ENCODE assay signal across 9 cellular contexts in genomic region chr2:16055848-16056580, GRCh38.
DNase-seq lines count a peak whose midpoint lies in the region; ATAC-seq and FAIRE-seq lines count a peak whose summit lies in the region.
"Had no signal": no experiment of that assay in that cellular context is flagged by ENCODE, and none has a peak within 500 bp of the region (broad histone marks: within the 10 kb centered on the region; RNA-seq: fewer than 3 reads in every experiment).

No MANE protein-coding gene starts in this region.

- H3K4me3 Mint-ChIP-seq in activated T-cell treated with anti-CD3 and anti-CD28 coated beads, Interleukin-2, amount 50 U/mL, for 72 hours = no peak overlapping the region
- no peak overlapping the region for H3K4me3 Mint-ChIP-seq in activated naive CD8-positive, alpha-beta T cell treated with anti-CD3 and anti-CD28 coated beads, Interleukin-2, amount 50 U/mL, for 24 hours

- no peaks in the 10 kb centered on the region for H3K36me3 Mint-ChIP-seq in activated T-cell treated with anti-CD3 and anti-CD28 coated beads, Interleukin-2, amount 50 U/mL, for 72 hours (ENCODE audit: insufficient read depth in 2 of 2)
- no peaks in the 10 kb centered on the region for H3K36me3 Mint-ChIP-seq in activated naive CD8-positive, alpha-beta T cell treated with anti-CD3 and anti-CD28 coated beads, Interleukin-2, amount 50 U/mL, for 24 hours (ENCODE audit: low read depth)

- peak; percentile 91 for ATAC-seq in GM19438 (IDR thresholded peaks at IDR 0.05; ENCODE audit: low read depth, unreplicated experiment)
- peak; percentile 79 for ATAC-seq in HG03025 (IDR thresholded peaks at IDR 0.05; ENCODE audit: low FRiP score, unreplicated experiment)
- no peak for ATAC-seq in activated T-cell treated with anti-CD3 and anti-CD28 coated beads, Interleukin-2, amount 50 U/mL, for 72 hours (replicated peaks in 1 of 2)
- ATAC-seq in activated naive CD8-positive, alpha-beta T cell treated with anti-CD3 and anti-CD28 coated beads, Interleukin-2, amount 50 U/mL, for 24 hours = no peak

- no peak for FAIRE-seq in HTR-8/SVneo (lab: Jason Lieb, UNC)

- H3K27me3 Mint-ChIP-seq in activated T-cell treated with anti-CD3 and anti-CD28 coated beads, Interleukin-2, amount 50 U/mL, for 72 hours (ENCODE audit: low read depth) = peaks cover 8% of the 10 kb centered on the region
- no peaks in the 10 kb centered on the region for H3K27me3 Mint-ChIP-seq in activated naive CD8-positive, alpha-beta T cell treated with anti-CD3 and anti-CD28 coated beads, Interleukin-2, amount 50 U/mL, for 24 hours

- peaks cover 4% of the 10 kb centered on the region for H3K4me1 Mint-ChIP-seq in activated T-cell treated with anti-CD3 and anti-CD28 coated beads, Interleukin-2, amount 50 U/mL, for 72 hours (ENCODE audit: low read depth)
- H3K4me1 Mint-ChIP-seq in activated naive CD8-positive, alpha-beta T cell treated with anti-CD3 and anti-CD28 coated beads, Interleukin-2, amount 50 U/mL, for 24 hours = no peaks in the 10 kb centered on the region

- peaks cover 0 to 2% of the 10 kb centered on the region in 2 donors for H3K9me3 Mint-ChIP-seq in activated T-cell treated with anti-CD3 and anti-CD28 coated beads, Interleukin-2, amount 50 U/mL, for 72 hours
- peaks cover 5% of the 10 kb centered on the region for H3K9me3 Mint-ChIP-seq in activated naive CD8-positive, alpha-beta T cell treated with anti-CD3 and anti-CD28 coated beads, Interleukin-2, amount 50 U/mL, for 24 hours

- peak; percentile 39 for DNase-seq in GDM1 (lab: John Stamatoyannopoulos, UW)
- DNase-seq in NOMO-1 treated with dmso at 0.1 percent for 144 hours (lab: John Stamatoyannopoulos, UW; ENCODE audit: unreplicated experiment) = peak; percentile 80
- no peak for DNase-seq in activated T-cell treated with anti-CD3 and anti-CD28 coated beads, Interleukin-2, amount 50 U/mL, for 72 hours
- DNase-seq in HTR-8/SVneo (ENCODE audit: insufficient read length, low spot score) = no peak
- DNase-seq in NCI-H2196 treated with DMSO at 0.1 percent for 48 hours (lab: John Stamatoyannopoulos, UW; ENCODE audit: unreplicated experiment) = no peak
- DNase-seq in activated naive CD8-positive, alpha-beta T cell treated with anti-CD3 and anti-CD28 coated beads, Interleukin-2, amount 50 U/mL, for 24 hours = no peak
- DNase-seq: NCI-H226 had no signal

- H3K27ac Mint-ChIP-seq in activated T-cell treated with anti-CD3 and anti-CD28 coated beads, Interleukin-2, amount 50 U/mL, for 72 hours = no peak overlapping the region
- H3K27ac Mint-ChIP-seq in activated naive CD8-positive, alpha-beta T cell treated with anti-CD3 and anti-CD28 coated beads, Interleukin-2, amount 50 U/mL, for 24 hours = no peak overlapping the region

Comparison
In these comparisons a context has a peak if more than half of its experiments do, and no peak if none do; other contexts are left out.
1. DNase-seq: peak in GDM1 (single experiment) and NOMO-1 treated with dmso at 0.1 percent for 144 hours (single experiment); none in activated T-cell treated with anti-CD3 and anti-CD28 coated beads, Interleukin-2, amount 50 U/mL, for 72 hours (0 of 2), HTR-8/SVneo (single experiment), NCI-H2196 treated with DMSO at 0.1 percent for 48 hours (single experiment) and activated naive CD8-positive, alpha-beta T cell treated with anti-CD3 and anti-CD28 coated beads, Interleukin-2, amount 50 U/mL, for 24 hours (single experiment).
2. ATAC-seq: peak in GM19438 (single experiment) and HG03025 (single experiment); none in activated T-cell treated with anti-CD3 and anti-CD28 coated beads, Interleukin-2, amount 50 U/mL, for 72 hours (0 of 2) and activated naive CD8-positive, alpha-beta T cell treated with anti-CD3 and anti-CD28 coated beads, Interleukin-2, amount 50 U/mL, for 24 hours (single experiment).